In genomic region chr5:154038241-154038603, GRCh38 we compare ENCODE assay signal across 8 cellular contexts. TPM values are rescaled to one million over a fixed set of nuclear protein-coding genes. Genes with fewer than 3 reads are reported as not detected.
A peak's percentile ranks its signal among the peaks of the same experiment; 100 is the strongest.
DNase-seq lines count a peak whose midpoint lies in the region; ATAC-seq and TF ChIP-seq lines count a peak whose summit lies in the region.

No MANE protein-coding gene starts in this region.

- peak in 5 of 7 experiments; percentile 5 to 45 (median 15) for DNase-seq in CD8-positive, alpha-beta T cell
- DNase-seq in GM19238 (ENCODE audit: insufficient read length, low spot score) = peak; percentile 20
- no peak for DNase-seq in SJSA1 (ENCODE audit: low read depth in 1 of 2, low spot score in 2 of 2)
- peak; percentile 61 for DNase-seq in colonic mucosa
- peak; percentile 30 for DNase-seq in medulla oblongata (ENCODE audit: extremely low spot score)
- peak; percentile 41 for DNase-seq in stimulated activated naive CD8-positive, alpha-beta T cell treated with anti-CD3 and anti-CD28 coated beads, Interleukin-15, Interleukin-2, amounts not matched to agents 100 U/mL and 50 U/mL, for 24 hours
- no peak for DNase-seq in SW 1271 (lab: John Stamatoyannopoulos, UW)

- peak overlapping the region; percentile 72 for H3K4me3 ChIP-seq in CD8-positive, alpha-beta T cell (ENCODE audit: low read depth, low read length)
- H3K4me3 ChIP-seq in SJSA1 (peak overlapping the region; percentile 73), colonic mucosa (peak overlapping the region; percentile 68)

- CTCF ChIA-PET in CD8-positive, alpha-beta T cell (lab: Charles Lee) = no interaction called here

- no peak for TF ChIP-seq CTCF in CD8-positive, alpha-beta T cell (IDR thresholded peaks at IDR 0.05)
- no peak for TF ChIP-seq CTCF in colonic mucosa (IDR thresholded peaks at IDR 0.05)

- H3K4me3 Mint-ChIP-seq in CD8-positive, alpha-beta T cell = peak overlapping the region; percentile 95

- POLR2A ChIA-PET in CD8-positive, alpha-beta T cell (lab: Charles Lee) = interaction anchor here (0.7 to 2.4 kb wide), 5 partner anchors 8 to 409 kb away, joined by 3 to 22 read pairs (median 5); partner anchors contain the start of gene GALNT10

- H3K27me3 Mint-ChIP-seq in CD8-positive, alpha-beta T cell (ENCODE audit: low read depth) = no peaks in the 10 kb centered on the region

- peak overlapping the region; percentile 80 to 86 for H3K9ac ChIP-seq in colonic mucosa (ENCODE audit: low read depth in 2 of 2, low read length in 2 of 2)

- peaks cover 24% of the 10 kb centered on the region for H3K4me1 ChIP-seq in CD8-positive, alpha-beta T cell (ENCODE audit: insufficient read depth, low read length)
- H3K4me1 ChIP-seq in SJSA1 (replicated peaks) (peaks cover 3% of the 10 kb centered on the region), colonic mucosa (no peaks in the 10 kb centered on the region)

- no peaks in the 10 kb centered on the region for H3K9me3 Mint-ChIP-seq in CD8-positive, alpha-beta T cell

- H3K27ac ChIP-seq in CD8-positive, alpha-beta T cell (ENCODE audit: low read depth, low read length) = peak overlapping the region; percentile 84
- H3K27ac ChIP-seq in SJSA1 (peak overlapping the region; percentile 52), colonic mucosa (peak overlapping the region; percentile 94)

- H3K27ac Mint-ChIP-seq in CD8-positive, alpha-beta T cell = peak overlapping the region; percentile 98

- no peaks in the 10 kb centered on the region for H3K36me3 ChIP-seq in CD8-positive, alpha-beta T cell (ENCODE audit: insufficient read depth, low read length)
- peaks cover 10% of the 10 kb centered on the region for H3K36me3 ChIP-seq in SJSA1
- no peaks in the 10 kb centered on the region for H3K36me3 ChIP-seq in colonic mucosa

- ATAC-seq in CD8-positive, alpha-beta T cell = peak; percentile 45
- peak; percentile 43 for ATAC-seq in HG03196 (IDR thresholded peaks at IDR 0.05; ENCODE audit: unreplicated experiment)
- peak; percentile 62 for ATAC-seq in stimulated activated naive CD8-positive, alpha-beta T cell treated with anti-CD3 and anti-CD28 coated beads, Interleukin-15, Interleukin-2, amounts not matched to agents 100 U/mL and 50 U/mL, for 24 hours

- no peaks in the 10 kb centered on the region for H3K9me3 ChIP-seq in CD8-positive, alpha-beta T cell (ENCODE audit: low read length)
- H3K9me3 ChIP-seq in SJSA1 (replicated peaks) (no peaks in the 10 kb centered on the region), colonic mucosa (no peaks in the 10 kb centered on the region)

- peaks cover 70% of the 10 kb centered on the region for H3K4me1 Mint-ChIP-seq in CD8-positive, alpha-beta T cell (ENCODE audit: low read depth)

- intact Hi-C loops in CD8-positive, alpha-beta T cell (cut with DNase I, micrococcal nuclease) = loop anchor here (1.0 to 5.0 kb wide), 9 partner anchors 152 to 904 kb away; partner anchors contain the start of genes GALNT10 (in 2 of the 2), MRPL22 (in 2 of the 2), CNOT8 (in 1 of the 2) and LARP1 (in 1 of the 2)
- intact Hi-C loops in colonic mucosa (cut with DNase I) = no loop called here

- H3K27me3 ChIP-seq in CD8-positive, alpha-beta T cell (ENCODE audit: insufficient read depth, low read length) = no peaks in the 10 kb centered on the region
- H3K27me3 ChIP-seq in SJSA1 (replicated peaks) (no peaks in the 10 kb centered on the region), colonic mucosa (no peaks in the 10 kb centered on the region)

- H3K36me3 Mint-ChIP-seq in CD8-positive, alpha-beta T cell = peaks cover 37% of the 10 kb centered on the region

RNA-seq across cellular contexts. Expression of gene FAM114A2, which starts 0.5 kb away (rescaled TPM):
- 10 to 100 TPM; 24.9 to 26.6 TPM for total RNA-seq in CD8-positive, alpha-beta T cell
- total RNA-seq in SJSA1 (2014; rRNA removed; shearing (Covaris generic)) = 36.6 and 49.1 TPM in 2 replicates
- total RNA-seq in colonic mucosa = 10 to 100 TPM; 15.8 to 16.0 TPM

RNA-seq across cellular contexts. Expression of gene MFAP3, which starts 0.5 kb away (rescaled TPM):
- 10 to 100 TPM; 16.6 to 20.2 TPM for total RNA-seq in CD8-positive, alpha-beta T cell
- 42.9 and 87.4 TPM in 2 replicates for total RNA-seq in SJSA1 (2014; rRNA removed; shearing (Covaris generic))
- total RNA-seq in colonic mucosa = 10 to 100 TPM; 20.0 to 32.4 TPM

Comparison
In these comparisons a context has a peak if more than half of its experiments do, and no peak if none do; other contexts are left out.
1. DNase-seq: peak in CD8-positive, alpha-beta T cell (5 of 7), GM19238 (single experiment), colonic mucosa (single experiment), medulla oblongata (single experiment) and stimulated activated naive CD8-positive, alpha-beta T cell treated with anti-CD3 and anti-CD28 coated beads, Interleukin-15, Interleukin-2, amounts not matched to agents 100 U/mL and 50 U/mL, for 24 hours (single experiment); none in SJSA1 (0 of 2) and SW 1271 (0 of 2).
2. Peak in every context shown above with its lines, with median percentiles within 50 percentile points of each other: ATAC-seq, H3K27ac ChIP-seq and H3K4me3 ChIP-seq.